ENCODE assay signal across 1 cellular context in the genomic region with DNA sequence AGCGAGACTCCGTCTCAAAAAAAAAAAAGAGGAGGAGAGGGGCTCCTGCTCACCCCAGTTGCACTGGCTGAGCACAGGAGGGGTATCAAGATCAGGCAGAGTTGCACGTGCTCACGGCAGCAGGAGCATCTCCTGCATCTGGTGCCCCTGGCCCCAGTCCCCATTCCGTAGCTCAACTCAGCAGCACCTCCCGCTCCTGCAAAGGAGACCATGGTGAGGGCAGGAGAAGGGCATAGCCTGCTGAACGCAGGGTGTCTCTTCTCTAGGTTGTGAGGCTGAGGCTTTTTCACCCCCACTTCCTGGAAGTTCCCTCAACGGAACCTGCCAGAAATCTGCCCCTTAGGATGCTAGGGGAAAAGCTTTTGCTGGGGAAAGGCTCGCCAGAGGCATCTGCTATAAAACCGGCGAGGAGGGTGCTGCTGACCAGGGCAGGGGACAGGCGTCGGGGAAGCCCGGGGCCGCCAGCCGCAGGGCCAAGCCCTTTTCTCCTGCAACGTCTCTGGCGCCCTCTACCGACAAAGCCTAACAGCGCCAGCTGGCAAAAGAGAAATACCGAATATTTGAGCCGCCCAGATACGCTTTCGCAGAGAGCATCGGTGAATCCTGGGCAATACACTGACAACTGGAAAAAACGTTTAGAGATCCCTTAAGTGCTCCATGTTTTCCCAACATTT.
A peak's percentile ranks its signal among the peaks of the same experiment; 100 is the strongest.
TF ChIP-seq lines count a peak whose summit lies in the region.

No MANE protein-coding gene starts in this region.

TF ChIP-seq in HepG2, 621 proteins besides CTCF, POLR2A, EP300 and RAD21 (continued from another document and continues in another):
- TF ChIP-seq ZNF569 (CRISPR knock-in tag; IDR thresholded peaks at IDR 0.05; ENCODE audit: borderline replicate concordance), result no peak
- TF ChIP-seq, protein P1, sequence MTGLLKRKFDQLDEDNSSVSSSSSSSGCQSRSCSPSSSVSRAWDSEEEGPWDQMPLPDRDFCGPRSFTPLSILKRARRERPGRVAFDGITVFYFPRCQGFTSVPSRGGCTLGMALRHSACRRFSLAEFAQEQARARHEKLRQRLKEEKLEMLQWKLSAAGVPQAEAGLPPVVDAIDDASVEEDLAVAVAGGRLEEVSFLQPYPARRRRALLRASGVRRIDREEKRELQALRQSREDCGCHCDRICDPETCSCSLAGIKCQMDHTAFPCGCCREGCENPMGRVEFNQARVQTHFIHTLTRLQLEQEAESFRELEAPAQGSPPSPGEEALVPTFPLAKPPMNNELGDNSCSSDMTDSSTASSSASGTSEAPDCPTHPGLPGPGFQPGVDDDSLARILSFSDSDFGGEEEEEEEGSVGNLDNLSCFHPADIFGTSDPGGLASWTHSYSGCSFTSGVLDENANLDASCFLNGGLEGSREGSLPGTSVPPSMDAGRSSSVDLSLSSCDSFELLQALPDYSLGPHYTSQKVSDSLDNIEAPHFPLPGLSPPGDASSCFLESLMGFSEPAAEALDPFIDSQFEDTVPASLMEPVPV (CRISPR knock-in tag; IDR thresholded peaks at IDR 0.05), result no peak
- TF ChIP-seq NR2F6 (IDR thresholded peaks at IDR 0.05), result no peak
- TF ChIP-seq NR2F6 (CRISPR knock-in tag; IDR thresholded peaks at IDR 0.05), result peak; percentile 38; the same call in 1 of the 2 replicates
- 0 out of 2 replicates have a peak, but pooled peaks have one; percentile 20 for TF ChIP-seq ARHGAP35 (CRISPR knock-in tag; IDR thresholded peaks at IDR 0.05; ENCODE audit: borderline replicate concordance)
- no peak for TF ChIP-seq HOXA9 (CRISPR knock-in tag; IDR thresholded peaks at IDR 0.05; ENCODE audit: borderline replicate concordance)
- TF ChIP-seq, protein P2, sequence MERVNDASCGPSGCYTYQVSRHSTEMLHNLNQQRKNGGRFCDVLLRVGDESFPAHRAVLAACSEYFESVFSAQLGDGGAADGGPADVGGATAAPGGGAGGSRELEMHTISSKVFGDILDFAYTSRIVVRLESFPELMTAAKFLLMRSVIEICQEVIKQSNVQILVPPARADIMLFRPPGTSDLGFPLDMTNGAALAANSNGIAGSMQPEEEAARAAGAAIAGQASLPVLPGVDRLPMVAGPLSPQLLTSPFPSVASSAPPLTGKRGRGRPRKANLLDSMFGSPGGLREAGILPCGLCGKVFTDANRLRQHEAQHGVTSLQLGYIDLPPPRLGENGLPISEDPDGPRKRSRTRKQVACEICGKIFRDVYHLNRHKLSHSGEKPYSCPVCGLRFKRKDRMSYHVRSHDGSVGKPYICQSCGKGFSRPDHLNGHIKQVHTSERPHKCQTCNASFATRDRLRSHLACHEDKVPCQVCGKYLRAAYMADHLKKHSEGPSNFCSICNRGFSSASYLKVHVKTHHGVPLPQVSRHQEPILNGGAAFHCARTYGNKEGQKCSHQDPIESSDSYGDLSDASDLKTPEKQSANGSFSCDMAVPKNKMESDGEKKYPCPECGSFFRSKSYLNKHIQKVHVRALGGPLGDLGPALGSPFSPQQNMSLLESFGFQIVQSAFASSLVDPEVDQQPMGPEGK (CRISPR knock-in tag; IDR thresholded peaks at IDR 0.05), result peak; percentile 46
- TF ChIP-seq ZNF10 (CRISPR knock-in tag; IDR thresholded peaks at IDR 0.05; ENCODE audit: borderline replicate concordance, low read depth), result no peak
- TF ChIP-seq MTA1 (CRISPR knock-in tag; IDR thresholded peaks at IDR 0.05; ENCODE audit: borderline replicate concordance), result no peak
- 0 out of 2 replicates have a peak, but pooled peaks have one; percentile 26 for TF ChIP-seq SIX1 (CRISPR knock-in tag; IDR thresholded peaks at IDR 0.05; ENCODE audit: borderline replicate concordance)
- TF ChIP-seq ZMAT3 (CRISPR knock-in tag; conservative IDR thresholded peaks at IDR 0.05), result 0 out of 2 replicates have a peak, but pooled peaks have one; percentile 29
- no peak for TF ChIP-seq TBX2 (CRISPR knock-in tag; IDR thresholded peaks at IDR 0.05; ENCODE audit: borderline replicate concordance)
- TF ChIP-seq ZNF589 (CRISPR knock-in tag; conservative IDR thresholded peaks at IDR 0.05), result no peak
- TF ChIP-seq, protein P3, sequence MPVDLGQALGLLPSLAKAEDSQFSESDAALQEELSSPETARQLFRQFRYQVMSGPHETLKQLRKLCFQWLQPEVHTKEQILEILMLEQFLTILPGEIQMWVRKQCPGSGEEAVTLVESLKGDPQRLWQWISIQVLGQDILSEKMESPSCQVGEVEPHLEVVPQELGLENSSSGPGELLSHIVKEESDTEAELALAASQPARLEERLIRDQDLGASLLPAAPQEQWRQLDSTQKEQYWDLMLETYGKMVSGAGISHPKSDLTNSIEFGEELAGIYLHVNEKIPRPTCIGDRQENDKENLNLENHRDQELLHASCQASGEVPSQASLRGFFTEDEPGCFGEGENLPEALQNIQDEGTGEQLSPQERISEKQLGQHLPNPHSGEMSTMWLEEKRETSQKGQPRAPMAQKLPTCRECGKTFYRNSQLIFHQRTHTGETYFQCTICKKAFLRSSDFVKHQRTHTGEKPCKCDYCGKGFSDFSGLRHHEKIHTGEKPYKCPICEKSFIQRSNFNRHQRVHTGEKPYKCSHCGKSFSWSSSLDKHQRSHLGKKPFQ (CRISPR knock-in tag; IDR thresholded peaks at IDR 0.05; ENCODE audit: insufficient replicate concordance), result peak; percentile 43
- TF ChIP-seq, protein P4, sequence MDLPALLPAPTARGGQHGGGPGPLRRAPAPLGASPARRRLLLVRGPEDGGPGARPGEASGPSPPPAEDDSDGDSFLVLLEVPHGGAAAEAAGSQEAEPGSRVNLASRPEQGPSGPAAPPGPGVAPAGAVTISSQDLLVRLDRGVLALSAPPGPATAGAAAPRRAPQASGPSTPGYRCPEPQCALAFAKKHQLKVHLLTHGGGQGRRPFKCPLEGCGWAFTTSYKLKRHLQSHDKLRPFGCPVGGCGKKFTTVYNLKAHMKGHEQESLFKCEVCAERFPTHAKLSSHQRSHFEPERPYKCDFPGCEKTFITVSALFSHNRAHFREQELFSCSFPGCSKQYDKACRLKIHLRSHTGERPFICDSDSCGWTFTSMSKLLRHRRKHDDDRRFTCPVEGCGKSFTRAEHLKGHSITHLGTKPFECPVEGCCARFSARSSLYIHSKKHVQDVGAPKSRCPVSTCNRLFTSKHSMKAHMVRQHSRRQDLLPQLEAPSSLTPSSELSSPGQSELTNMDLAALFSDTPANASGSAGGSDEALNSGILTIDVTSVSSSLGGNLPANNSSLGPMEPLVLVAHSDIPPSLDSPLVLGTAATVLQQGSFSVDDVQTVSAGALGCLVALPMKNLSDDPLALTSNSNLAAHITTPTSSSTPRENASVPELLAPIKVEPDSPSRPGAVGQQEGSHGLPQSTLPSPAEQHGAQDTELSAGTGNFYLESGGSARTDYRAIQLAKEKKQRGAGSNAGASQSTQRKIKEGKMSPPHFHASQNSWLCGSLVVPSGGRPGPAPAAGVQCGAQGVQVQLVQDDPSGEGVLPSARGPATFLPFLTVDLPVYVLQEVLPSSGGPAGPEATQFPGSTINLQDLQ (CRISPR knock-in tag; IDR thresholded peaks at IDR 0.05), result no peak
- TF ChIP-seq ZNF891 (CRISPR knock-in tag; IDR thresholded peaks at IDR 0.05), result peak; percentile 36; the same call in 1 of the 2 replicates
- TF ChIP-seq, protein P5, sequence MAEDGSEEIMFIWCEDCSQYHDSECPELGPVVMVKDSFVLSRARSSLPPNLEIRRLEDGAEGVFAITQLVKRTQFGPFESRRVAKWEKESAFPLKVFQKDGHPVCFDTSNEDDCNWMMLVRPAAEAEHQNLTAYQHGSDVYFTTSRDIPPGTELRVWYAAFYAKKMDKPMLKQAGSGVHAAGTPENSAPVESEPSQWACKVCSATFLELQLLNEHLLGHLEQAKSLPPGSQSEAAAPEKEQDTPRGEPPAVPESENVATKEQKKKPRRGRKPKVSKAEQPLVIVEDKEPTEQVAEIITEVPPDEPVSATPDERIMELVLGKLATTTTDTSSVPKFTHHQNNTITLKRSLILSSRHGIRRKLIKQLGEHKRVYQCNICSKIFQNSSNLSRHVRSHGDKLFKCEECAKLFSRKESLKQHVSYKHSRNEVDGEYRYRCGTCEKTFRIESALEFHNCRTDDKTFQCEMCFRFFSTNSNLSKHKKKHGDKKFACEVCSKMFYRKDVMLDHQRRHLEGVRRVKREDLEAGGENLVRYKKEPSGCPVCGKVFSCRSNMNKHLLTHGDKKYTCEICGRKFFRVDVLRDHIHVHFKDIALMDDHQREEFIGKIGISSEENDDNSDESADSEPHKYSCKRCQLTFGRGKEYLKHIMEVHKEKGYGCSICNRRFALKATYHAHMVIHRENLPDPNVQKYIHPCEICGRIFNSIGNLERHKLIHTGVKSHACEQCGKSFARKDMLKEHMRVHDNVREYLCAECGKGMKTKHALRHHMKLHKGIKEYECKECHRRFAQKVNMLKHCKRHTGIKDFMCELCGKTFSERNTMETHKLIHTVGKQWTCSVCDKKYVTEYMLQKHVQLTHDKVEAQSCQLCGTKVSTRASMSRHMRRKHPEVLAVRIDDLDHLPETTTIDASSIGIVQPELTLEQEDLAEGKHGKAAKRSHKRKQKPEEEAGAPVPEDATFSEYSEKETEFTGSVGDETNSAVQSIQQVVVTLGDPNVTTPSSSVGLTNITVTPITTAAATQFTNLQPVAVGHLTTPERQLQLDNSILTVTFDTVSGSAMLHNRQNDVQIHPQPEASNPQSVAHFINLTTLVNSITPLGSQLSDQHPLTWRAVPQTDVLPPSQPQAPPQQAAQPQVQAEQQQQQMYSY (CRISPR knock-in tag; IDR thresholded peaks at IDR 0.05), result no peak
- TF ChIP-seq, protein P6, sequence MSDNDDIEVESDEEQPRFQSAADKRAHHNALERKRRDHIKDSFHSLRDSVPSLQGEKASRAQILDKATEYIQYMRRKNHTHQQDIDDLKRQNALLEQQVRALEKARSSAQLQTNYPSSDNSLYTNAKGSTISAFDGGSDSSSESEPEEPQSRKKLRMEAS (IDR thresholded peaks at IDR 0.05), result peak; percentile 42
- TF ChIP-seq, protein P7, sequence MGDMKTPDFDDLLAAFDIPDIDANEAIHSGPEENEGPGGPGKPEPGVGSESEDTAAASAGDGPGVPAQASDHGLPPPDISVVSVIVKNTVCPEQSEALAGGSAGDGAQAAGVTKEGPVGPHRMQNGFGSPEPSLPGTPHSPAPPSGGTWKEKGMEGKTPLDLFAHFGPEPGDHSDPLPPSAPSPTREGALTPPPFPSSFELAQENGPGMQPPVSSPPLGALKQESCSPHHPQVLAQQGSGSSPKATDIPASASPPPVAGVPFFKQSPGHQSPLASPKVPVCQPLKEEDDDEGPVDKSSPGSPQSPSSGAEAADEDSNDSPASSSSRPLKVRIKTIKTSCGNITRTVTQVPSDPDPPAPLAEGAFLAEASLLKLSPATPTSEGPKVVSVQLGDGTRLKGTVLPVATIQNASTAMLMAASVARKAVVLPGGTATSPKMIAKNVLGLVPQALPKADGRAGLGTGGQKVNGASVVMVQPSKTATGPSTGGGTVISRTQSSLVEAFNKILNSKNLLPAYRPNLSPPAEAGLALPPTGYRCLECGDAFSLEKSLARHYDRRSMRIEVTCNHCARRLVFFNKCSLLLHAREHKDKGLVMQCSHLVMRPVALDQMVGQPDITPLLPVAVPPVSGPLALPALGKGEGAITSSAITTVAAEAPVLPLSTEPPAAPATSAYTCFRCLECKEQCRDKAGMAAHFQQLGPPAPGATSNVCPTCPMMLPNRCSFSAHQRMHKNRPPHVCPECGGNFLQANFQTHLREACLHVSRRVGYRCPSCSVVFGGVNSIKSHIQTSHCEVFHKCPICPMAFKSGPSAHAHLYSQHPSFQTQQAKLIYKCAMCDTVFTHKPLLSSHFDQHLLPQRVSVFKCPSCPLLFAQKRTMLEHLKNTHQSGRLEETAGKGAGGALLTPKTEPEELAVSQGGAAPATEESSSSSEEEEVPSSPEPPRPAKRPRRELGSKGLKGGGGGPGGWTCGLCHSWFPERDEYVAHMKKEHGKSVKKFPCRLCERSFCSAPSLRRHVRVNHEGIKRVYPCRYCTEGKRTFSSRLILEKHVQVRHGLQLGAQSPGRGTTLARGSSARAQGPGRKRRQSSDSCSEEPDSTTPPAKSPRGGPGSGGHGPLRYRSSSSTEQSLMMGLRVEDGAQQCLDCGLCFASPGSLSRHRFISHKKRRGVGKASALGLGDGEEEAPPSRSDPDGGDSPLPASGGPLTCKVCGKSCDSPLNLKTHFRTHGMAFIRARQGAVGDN (CRISPR knock-in tag; IDR thresholded peaks at IDR 0.05), result peak; percentile 74
- TF ChIP-seq, protein P8, sequence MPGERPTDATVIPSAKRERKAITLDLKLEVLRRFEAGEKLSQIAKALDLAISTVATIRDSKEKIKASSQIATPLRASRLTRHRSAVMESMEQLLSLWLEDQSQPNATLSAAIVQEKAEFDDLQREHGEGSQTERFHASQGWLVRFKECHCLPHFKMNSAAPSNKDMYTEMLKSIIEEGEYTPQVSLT (CRISPR knock-in tag; IDR thresholded peaks at IDR 0.05; ENCODE audit: borderline replicate concordance, low read depth), result no peak
- no peak for TF ChIP-seq RBFOX2 (IDR thresholded peaks at IDR 0.05; ENCODE audit: low read depth, low read length)
- TF ChIP-seq, protein P9, sequence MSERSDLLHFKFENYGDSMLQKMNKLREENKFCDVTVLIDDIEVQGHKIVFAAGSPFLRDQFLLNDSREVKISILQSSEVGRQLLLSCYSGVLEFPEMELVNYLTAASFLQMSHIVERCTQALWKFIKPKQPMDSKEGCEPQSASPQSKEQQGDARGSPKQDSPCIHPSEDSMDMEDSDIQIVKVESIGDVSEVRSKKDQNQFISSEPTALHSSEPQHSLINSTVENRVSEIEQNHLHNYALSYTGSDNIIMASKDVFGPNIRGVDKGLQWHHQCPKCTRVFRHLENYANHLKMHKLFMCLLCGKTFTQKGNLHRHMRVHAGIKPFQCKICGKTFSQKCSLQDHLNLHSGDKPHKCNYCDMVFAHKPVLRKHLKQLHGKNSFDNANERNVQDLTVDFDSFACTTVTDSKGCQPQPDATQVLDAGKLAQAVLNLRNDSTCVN (CRISPR knock-in tag; IDR thresholded peaks at IDR 0.05; ENCODE audit: borderline replicate concordance), result no peak
- no peak for TF ChIP-seq DNMT1 (CRISPR knock-in tag; IDR thresholded peaks at IDR 0.05)
- no peak for TF ChIP-seq MEIS2 (CRISPR knock-in tag; IDR thresholded peaks at IDR 0.05)
- no peak for TF ChIP-seq ZNF652 (CRISPR knock-in tag; IDR thresholded peaks at IDR 0.05; ENCODE audit: borderline replicate concordance, low read depth)
- TF ChIP-seq, protein P10, sequence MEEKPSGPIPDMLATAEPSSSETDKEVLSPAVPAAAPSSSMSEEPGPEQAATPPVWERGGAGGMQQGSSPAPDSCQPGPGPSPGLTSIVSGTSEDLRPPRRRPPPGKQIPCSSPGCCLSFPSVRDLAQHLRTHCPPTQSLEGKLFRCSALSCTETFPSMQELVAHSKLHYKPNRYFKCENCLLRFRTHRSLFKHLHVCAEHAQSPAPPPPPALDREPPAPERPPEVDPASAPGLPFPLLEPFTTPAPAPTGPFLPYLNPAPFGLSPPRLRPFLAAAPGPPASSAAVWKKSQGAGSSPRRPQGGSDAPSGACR (CRISPR knock-in tag; IDR thresholded peaks at IDR 0.05), result 0 out of 2 replicates have a peak, but pooled peaks have one; percentile 20
- no peak for TF ChIP-seq TMF1 (CRISPR knock-in tag; IDR thresholded peaks at IDR 0.05; ENCODE audit: low read depth)
- TF ChIP-seq ZSCAN29 (CRISPR knock-in tag; conservative IDR thresholded peaks at IDR 0.05), result peak; percentile 95; the same call in 1 of the 2 replicates
- no peak for TF ChIP-seq ZBTB7A (CRISPR knock-in tag; IDR thresholded peaks at IDR 0.05)
